In genomic region chr3:40524571-40525285, GRCh38 we compare ENCODE assay signal across 1 cellular context.
A peak's percentile ranks its signal among the peaks of the same experiment; 100 is the strongest.
TF ChIP-seq lines count a peak whose summit lies in the region.

TSS of gene ZNF621 (plus strand) at chr3:40524960. CDS start at chr3:40525841, 881 bp downstream.

TF ChIP-seq in SK-N-SH, 30 proteins besides CTCF, POLR2A, EP300 and RAD21 (continued from another document):
- TF ChIP-seq REST (IDR thresholded peaks at IDR 0.05; ENCODE audit: low read depth, low read length) (no peak), IRF3 (IDR thresholded peaks at IDR 0.05; ENCODE audit: low read depth, low read length) (no peak), RCOR1 (IDR thresholded peaks at IDR 0.05; ENCODE audit: low read length) (no peak), TCF12 (IDR thresholded peaks at IDR 0.05) (no peak; the same call in 1 of the 2 replicates), ELF1 (IDR thresholded peaks at IDR 0.05) (peak; percentile 88), POLR2AphosphoS5 (IDR thresholded peaks at IDR 0.05; ENCODE audit: low read depth, low read length) (peak; percentile 93), NRF1 (IDR thresholded peaks at IDR 0.05; ENCODE audit: low read depth, low read length) (no peak), SIN3A (IDR thresholded peaks at IDR 0.05; ENCODE audit: borderline replicate concordance, low read depth, low read length) (peak; percentile 85; the same call in 1 of the 2 replicates), NFIC (IDR thresholded peaks at IDR 0.05; ENCODE audit: borderline replicate concordance) (no peak), PBX3 (IDR thresholded peaks at IDR 0.05) (no peak), FOSL2 (IDR thresholded peaks at IDR 0.05; ENCODE audit: borderline replicate concordance, low read depth) (no peak)
